ENCODE assay signal across 21 cellular contexts in genomic region chr2:205786976-205787375, GRCh38.
DNase-seq lines count a peak whose midpoint lies in the region; ATAC-seq, FAIRE-seq and TF ChIP-seq lines count a peak whose summit lies in the region.
"Had no signal": no experiment of that assay in that cellular context is flagged by ENCODE, and none has a peak within 500 bp of the region (broad histone marks: within the 10 kb centered on the region; RNA-seq: fewer than 3 reads in every experiment).

No MANE protein-coding gene starts in this region.

- H3F3A ChIP-seq in SK-N-SH (replicated peaks; ENCODE audit: insufficient read depth), result no peaks in the 10 kb centered on the region

- TF ChIP-seq POLR2A in right lobe of liver (IDR thresholded peaks at IDR 0.05) (no peak), prostate gland (IDR thresholded peaks at IDR 0.05) (no peak)

- DNase-seq in DMS53 (lab: John Stamatoyannopoulos, UW) (peak; percentile 77), bronchial epithelial cell (ENCODE audit: low read depth) (no peak), right lobe of liver (no peak), SK-N-SH (no peak), prostate gland (ENCODE audit: low spot score) (no peak)
- DNase-seq: CD4-positive, alpha-beta memory T cell; DND-41; NCI-H1092; NCI-H1436 treated with DMSO at 0.1 percent for 48 hours; NCI-H2081 treated with DMSO at 0.1 percent for 48 hours; NCI-H524; PC-3; RPMI8226; SIG-M5 had no signal

- peak; percentile 51 to 76 (median 69) for ATAC-seq in right lobe of liver
- ATAC-seq in HG02870 (IDR thresholded peaks at IDR 0.05; ENCODE audit: unreplicated experiment), result no peak
- ATAC-seq in HG03469 (IDR thresholded peaks at IDR 0.05; ENCODE audit: unreplicated experiment), result no peak
- ATAC-seq: PC-3 had no signal

- no peak overlapping the region for H3K4me3 ChIP-seq in bronchial epithelial cell (ENCODE audit: low read depth, low read length)
- no peak overlapping the region for H3K4me3 ChIP-seq in right lobe of liver
- H3K4me3 ChIP-seq in rectal smooth muscle tissue (ENCODE audit: low read length), result no peak overlapping the region
- no peak overlapping the region for H3K4me3 ChIP-seq in SK-N-SH (ENCODE audit: low read depth in 2 of 2, low read length in 1 of 2)
- H3K4me3 ChIP-seq in prostate gland, result no peak overlapping the region
- H3K4me3 ChIP-seq: BLaER1 had no signal

- H4K20me1 ChIP-seq in SK-N-SH (ENCODE audit: insufficient read depth), result no peaks in the 10 kb centered on the region
- H4K20me1 ChIP-seq: BLaER1 had no signal

- intact Hi-C loops in right lobe of liver (cut with DNase I), result no loop called here
- intact Hi-C loops in prostate gland (cut with DNase I), result no loop called here

- H2AFZ ChIP-seq in SK-N-SH (ENCODE audit: low read depth), result no peak overlapping the region

- TF ChIP-seq RAD21 in SK-N-SH (IDR thresholded peaks at IDR 0.05; ENCODE audit: low read length), result no peak

- H3K9me3 ChIP-seq in right lobe of liver (no peaks in the 10 kb centered on the region), SK-N-SH (no peaks in the 10 kb centered on the region), prostate gland (no peaks in the 10 kb centered on the region)
- H3K9me3 ChIP-seq: BLaER1 had no signal

- no peaks in the 10 kb centered on the region for H3K27me3 ChIP-seq in bronchial epithelial cell (ENCODE audit: control insufficient read depth, insufficient read depth, low read length)
- H3K27me3 ChIP-seq in right lobe of liver, result no peaks in the 10 kb centered on the region
- no peaks in the 10 kb centered on the region for H3K27me3 ChIP-seq in rectal smooth muscle tissue (ENCODE audit: control insufficient read depth, insufficient read depth, low read length)
- H3K27me3 ChIP-seq in SK-N-SH (ENCODE audit: insufficient read depth), result no peaks in the 10 kb centered on the region
- no peaks in the 10 kb centered on the region for H3K27me3 ChIP-seq in prostate gland (replicated peaks; ENCODE audit: insufficient read depth)
- H3K27me3 ChIP-seq: BLaER1 had no signal

- no peaks in the 10 kb centered on the region for H3K79me2 ChIP-seq in SK-N-SH (ENCODE audit: insufficient read depth)

- H3K9me2 ChIP-seq in SK-N-SH, result no peaks in the 10 kb centered on the region

- CTCF ChIA-PET in SK-N-SH (lab: Yijun Ruan, JAX), result no interaction called here

- POLR2A ChIA-PET in SK-N-SH (lab: Yijun Ruan, JAX), result no interaction called here

- peak; percentile 32 for FAIRE-seq in bronchial epithelial cell (lab: Jason Lieb, UNC)
- FAIRE-seq: A204.1, G401.6, H54 had no signal

- H3K27ac ChIP-seq in right lobe of liver (peak overlapping the region in 1 of 3 donors; percentile 85), rectal smooth muscle tissue (ENCODE audit: low read depth, low read length) (peak overlapping the region; percentile 72), SK-N-SH (ENCODE audit: low read depth in 2 of 2, low read length in 1 of 2) (no peak overlapping the region), prostate gland (no peak overlapping the region)
- H3K27ac ChIP-seq: BLaER1 had no signal

- H3K4me1 ChIP-seq in right lobe of liver, result peaks cover 0 to 14% (median 2%) of the 10 kb centered on the region in 4 donors
- H3K4me1 ChIP-seq in rectal smooth muscle tissue (ENCODE audit: control insufficient read depth, insufficient read depth, low read length), result peaks cover 51% of the 10 kb centered on the region
- H3K4me1 ChIP-seq in SK-N-SH (ENCODE audit: control insufficient read depth in 1 of 2, insufficient read depth in 2 of 2, low read depth in 1 of 2, low read length in 1 of 2), result no peaks in the 10 kb centered on the region; a peak in 1 of 4 replicates
- H3K4me1 ChIP-seq in prostate gland (replicated peaks), result no peaks in the 10 kb centered on the region

- no peak for TF ChIP-seq CTCF in bronchial epithelial cell (IDR thresholded peaks at IDR 0.05; ENCODE audit: insufficient read depth, low read length, severe bottlenecking)
- no peak for TF ChIP-seq CTCF in right lobe of liver (IDR thresholded peaks at IDR 0.05)
- no peak for TF ChIP-seq CTCF in SK-N-SH (IDR thresholded peaks at IDR 0.05)
- no peak for TF ChIP-seq CTCF in prostate gland (IDR thresholded peaks at IDR 0.05)

- TF ChIP-seq EP300 in SK-N-SH (IDR thresholded peaks at IDR 0.05; ENCODE audit: borderline replicate concordance in 1 of 2, low read depth in 1 of 2, low read length in 1 of 2), result no peak

- H3K36me3 ChIP-seq in bronchial epithelial cell (ENCODE audit: control insufficient read depth, insufficient read depth, low read length) (no peaks in the 10 kb centered on the region), right lobe of liver (no peaks in the 10 kb centered on the region), rectal smooth muscle tissue (ENCODE audit: control insufficient read depth, insufficient read depth, low read length) (no peaks in the 10 kb centered on the region), SK-N-SH (replicated peaks in 1 of 2; ENCODE audit: control insufficient read depth in 1 of 2, insufficient read depth in 2 of 2, low read length in 1 of 2) (no peaks in the 10 kb centered on the region), prostate gland (no peaks in the 10 kb centered on the region)
- H3K36me3 ChIP-seq: BLaER1 had no signal

- H3K4me2 ChIP-seq in SK-N-SH, result no peak overlapping the region
- H3K4me2 ChIP-seq: BLaER1 had no signal

- H3K9ac ChIP-seq in rectal smooth muscle tissue (ENCODE audit: low read length) (no peak overlapping the region), SK-N-SH (no peak overlapping the region)
- H3K9ac ChIP-seq: BLaER1 had no signal

- 70% methylated on average over 1 of the region's 4 CpGs for WGBS in right lobe of liver (ENCODE audit: insufficient coverage, low coverage, low lambda C conversion rate, missing lambda C conversion rate)
- 98% methylated on average over 4 of the region's 4 CpGs for WGBS in SK-N-SH (ENCODE audit: low lambda C conversion rate)
- WGBS in prostate gland, result 94% methylated on average over 4 of the region's 4 CpGs

TF ChIP-seq in SK-N-SH, 30 proteins besides CTCF, POLR2A, EP300 and RAD21 (continues in another document):
- TF ChIP-seq RCOR1 (IDR thresholded peaks at IDR 0.05; ENCODE audit: low read length) (no peak), GABPA (IDR thresholded peaks at IDR 0.05; ENCODE audit: low read depth) (no peak), REST (IDR thresholded peaks at IDR 0.05; ENCODE audit: low read depth, low read length) (no peak), FOSL2 (IDR thresholded peaks at IDR 0.05; ENCODE audit: borderline replicate concordance, low read depth) (no peak), CHD2 (IDR thresholded peaks at IDR 0.05; ENCODE audit: low read length, partially characterized antibody) (no peak), FOXM1 (IDR thresholded peaks at IDR 0.05; ENCODE audit: low read depth) (no peak), FOXJ3 (CRISPR knock-in tag; IDR thresholded peaks at IDR 0.05) (no peak), USF1 (IDR thresholded peaks at IDR 0.05; ENCODE audit: borderline replicate concordance, low read depth) (no peak), PBX3 (IDR thresholded peaks at IDR 0.05) (no peak)

Comparison
In these comparisons a context has a peak if more than half of its experiments do, and no peak if none do; other contexts are left out.
1. ATAC-seq: peak in right lobe of liver (4 of 4); none in HG02870 (single experiment) and HG03469 (single experiment).